Comparison of ENCODE assay signal across 22 cellular contexts in genomic region chr19:3412066-3412465, GRCh38.
"Had no signal": no experiment of that assay in that cellular context is flagged by ENCODE, and none has a peak within 500 bp of the region (broad histone marks: within the 10 kb centered on the region; RNA-seq: fewer than 3 reads in every experiment).

No MANE protein-coding gene starts in this region.

- H3K27me3 ChIP-seq: hepatocyte, left lung, testis had no signal

- H3K4me2 ChIP-seq: hepatocyte, smooth muscle cell had no signal

- H2AFZ ChIP-seq: hepatocyte had no signal

- DNase-seq: activated B cell treated with CpG ODN at 0.5 μM for 24 hours; activated CD4-positive, alpha-beta T cell treated with anti-CD3 and anti-CD28 coated beads for 4 hours; activated CD4-positive, alpha-beta T cell treated with anti-CD3 and anti-CD28 coated beads, Interleukin-2, amount 50 U/mL, for 48 hours; activated naive CD4-positive, alpha-beta T cell treated with Interleukin-2 at 50 U/mL for 16 hours; activated naive CD8-positive, alpha-beta T cell treated with anti-CD3 and anti-CD28 coated beads for 36 hours; activated T-cell treated with anti-CD3 and anti-CD28 coated beads, Interleukin-2, amount 50 U/mL, for 48 hours; amniotic stem cell; cerebellar nuclear complex; glutamatergic neuron; kidney glomerular epithelial cell; left lung; mammary epithelial cell; natural killer cell; stimulated activated CD4-positive, alpha-beta T cell treated with anti-CD3 and anti-CD28 coated beads, Interleukin-15, amount 100 ng/mL, for 24 hours; T1000; testis had no signal

- H3K27ac ChIP-seq: coronary artery, epithelial cell of prostate, hepatocyte, left lung, testis had no signal

- H3K9me3 ChIP-seq: left lung, testis had no signal

- H3K79me2 ChIP-seq: hepatocyte had no signal

- ATAC-seq: left lung; natural killer cell; sciatic nerve; stimulated activated memory B cell treated with anti-CD40 and anti-IgM and Interleukin-4, amounts not matched to agents 10 μg/mL and 1 μg/mL and 100 μg/mL, for 72 hours had no signal

- H3K4me3 ChIP-seq: coronary artery, hepatocyte, left lung, smooth muscle cell, testis had no signal
